12 cellular contexts compared by ENCODE assay signal in the genomic region with DNA sequence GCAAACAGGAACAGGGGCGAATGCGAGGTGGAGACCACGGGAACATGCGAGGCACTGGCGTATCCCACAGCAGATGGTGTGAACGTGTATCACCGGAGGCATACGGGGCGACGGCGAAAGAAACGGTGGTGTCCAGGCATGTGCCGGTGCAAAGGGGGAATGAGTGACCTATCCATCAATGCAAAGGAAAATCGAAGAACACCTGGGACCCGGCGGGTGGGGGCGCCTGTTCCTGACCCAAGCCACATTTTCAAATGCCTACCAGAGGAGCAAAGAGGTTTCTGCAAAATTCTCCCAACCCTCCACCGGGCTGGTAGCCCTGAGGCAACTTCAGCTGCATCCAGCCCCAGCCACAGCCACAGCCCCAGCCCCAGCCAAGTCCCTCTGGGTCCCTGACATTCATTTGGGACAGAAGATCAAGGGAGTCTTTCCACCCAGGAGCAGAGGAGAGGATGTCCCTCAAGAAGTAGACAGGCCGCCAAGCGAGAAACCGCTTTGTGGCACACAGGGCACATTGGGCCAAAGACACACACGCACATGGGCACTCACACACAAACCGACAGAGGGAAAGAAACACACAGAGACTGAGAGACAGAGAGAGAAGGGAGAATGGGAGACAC.
DNase-seq lines count a peak whose midpoint lies in the region; ATAC-seq, FAIRE-seq and TF ChIP-seq lines count a peak whose summit lies in the region.
"Had no signal": no experiment of that assay in that cellular context is flagged by ENCODE, and none has a peak within 500 bp of the region (broad histone marks: within the 10 kb centered on the region; RNA-seq: fewer than 3 reads in every experiment).

No MANE protein-coding gene starts in this region.

- peak; percentile 10; the same call in 1 of the 2 replicates for ATAC-seq in Panc1

- no TSS peak for BruUV-seq in Panc1 (replicated peaks; lab: Mats Ljungman, UMichigan)

- H3K4me3 Mint-ChIP-seq in activated CD4-positive, alpha-beta T cell treated with anti-CD3 and anti-CD28 coated beads, Interleukin-2, amount 10 ng/mL, durations not matched to agents 24 days and 14 days: peak overlapping the region; percentile 61
- H3K4me3 Mint-ChIP-seq in glutamatergic neuron (ENCODE audit: unreplicated experiment): peak overlapping the region; percentile 97

- H3K9ac ChIP-seq in skeletal muscle tissue (ENCODE audit: low read depth in 1 of 3, low read length in 3 of 3): peak overlapping the region; percentile 10 to 70 (median 23)

- H3K27ac ChIP-seq in Panc1 (ENCODE audit: low read length) (no peak overlapping the region), skeletal muscle tissue (ENCODE audit: low read depth, low read length) (no peak overlapping the region), small intestine (ENCODE audit: low read depth in 1 of 2, low read length in 1 of 2) (no peak overlapping the region)
- H3K27ac ChIP-seq: cardiac muscle cell, skin epidermis had no signal

- H3K27me3 ChIP-seq in Panc1 (ENCODE audit: control insufficient read depth, insufficient read depth, low read length): no peaks in the 10 kb centered on the region
- peaks cover 0 to 4% (median 4%) of the 10 kb centered on the region in 3 donors for H3K27me3 ChIP-seq in skeletal muscle tissue (ENCODE audit: control insufficient read depth in 3 of 3, insufficient read depth in 3 of 3, low read length in 3 of 3)
- H3K27me3 ChIP-seq in small intestine (ENCODE audit: control insufficient read depth in 2 of 2, insufficient read depth in 2 of 2, low read length in 2 of 2): peaks cover 4 to 17% of the 10 kb centered on the region in 2 donors

- FAIRE-seq in small intestine (lab: Jason Lieb, UNC) (no peak), RCC 7860 (lab: Jason Lieb, UNC) (no peak)

- H3K4me1 ChIP-seq in Panc1 (ENCODE audit: control insufficient read depth, insufficient read depth, low read length): peaks cover 6% of the 10 kb centered on the region; the same call in 1 of the 2 replicates
- H3K4me1 ChIP-seq in skeletal muscle tissue (ENCODE audit: control insufficient read depth in 3 of 3, insufficient read depth in 3 of 3, low read length in 3 of 3): peaks cover 37 to 63% (median 59%) of the 10 kb centered on the region in 3 donors
- no peaks in the 10 kb centered on the region for H3K4me1 ChIP-seq in small intestine (ENCODE audit: control insufficient read depth in 2 of 2, insufficient read depth in 1 of 2, low read depth in 1 of 2, low read length in 1 of 2)

- peak overlapping the region; percentile 31 for H3K27ac Mint-ChIP-seq in activated CD4-positive, alpha-beta T cell treated with anti-CD3 and anti-CD28 coated beads, Interleukin-2, amount 10 ng/mL, durations not matched to agents 24 days and 14 days
- H3K27ac Mint-ChIP-seq in glutamatergic neuron (ENCODE audit: unreplicated experiment): no peak overlapping the region

- H3K9me3 Mint-ChIP-seq in activated CD4-positive, alpha-beta T cell treated with anti-CD3 and anti-CD28 coated beads, Interleukin-2, amount 10 ng/mL, durations not matched to agents 24 days and 14 days: no peaks in the 10 kb centered on the region
- peaks cover 38% of the 10 kb centered on the region for H3K9me3 Mint-ChIP-seq in glutamatergic neuron (ENCODE audit: unreplicated experiment)

- CTCF ChIA-PET in Panc1 (lab: Charles Lee): no interaction called here

- TF ChIP-seq CTCF in Panc1 (IDR thresholded peaks at IDR 0.05) (no peak), glutamatergic neuron (IDR thresholded peaks at IDR 0.05; ENCODE audit: partially characterized antibody, unreplicated experiment) (no peak)

- DNase-seq in activated CD4-positive, alpha-beta T cell treated with anti-CD3 and anti-CD28 coated beads, Interleukin-2, amount 10 ng/mL, durations not matched to agents 24 days and 14 days: peak; percentile 58
- no peak for DNase-seq in activated CD4-positive, alpha-beta T cell treated with anti-CD3 and anti-CD28 coated beads for 4 hours
- DNase-seq in Panc1 (ENCODE audit: low read depth, low spot score) (no peak), glutamatergic neuron (no peak), small intestine (no peak), NCI-H1417 treated with DMSO at 0.1 percent for 48 hours (lab: John Stamatoyannopoulos, UW) (no peak), RCC 7860 (ENCODE audit: low spot score) (no peak)
- DNase-seq: NCI-H2107, SIG-M5 had no signal

- POLR2A ChIA-PET in Panc1 (lab: Charles Lee): no interaction called here

- H3K4me3 ChIP-seq in Panc1 (ENCODE audit: low read depth in 2 of 2, low read length in 2 of 2): peak overlapping the region; percentile 47 to 61
- peak overlapping the region in 2 of 3 donors; percentile 61 to 73 for H3K4me3 ChIP-seq in skeletal muscle tissue (ENCODE audit: low read length in 3 of 3)
- H3K4me3 ChIP-seq in small intestine (ENCODE audit: low read depth in 1 of 2, low read length in 2 of 2): no peak overlapping the region

- H3K36me3 Mint-ChIP-seq in activated CD4-positive, alpha-beta T cell treated with anti-CD3 and anti-CD28 coated beads, Interleukin-2, amount 10 ng/mL, durations not matched to agents 24 days and 14 days (ENCODE audit: low read depth): peaks cover 1% of the 10 kb centered on the region
- peaks cover 25% of the 10 kb centered on the region for H3K36me3 Mint-ChIP-seq in glutamatergic neuron (ENCODE audit: unreplicated experiment)

- H3K36me3 ChIP-seq in Panc1 (ENCODE audit: control insufficient read depth, insufficient read depth, low read length) (no peaks in the 10 kb centered on the region), skeletal muscle tissue (ENCODE audit: control insufficient read depth in 3 of 3, insufficient read depth in 3 of 3, low read length in 3 of 3) (no peaks in the 10 kb centered on the region), small intestine (ENCODE audit: control insufficient read depth in 2 of 2, insufficient read depth in 2 of 2, low read length in 2 of 2) (no peaks in the 10 kb centered on the region)
- H3K36me3 ChIP-seq: cardiac muscle cell had no signal

- peaks cover 47% of the 10 kb centered on the region for H3K4me1 Mint-ChIP-seq in activated CD4-positive, alpha-beta T cell treated with anti-CD3 and anti-CD28 coated beads, Interleukin-2, amount 10 ng/mL, durations not matched to agents 24 days and 14 days
- H3K4me1 Mint-ChIP-seq in glutamatergic neuron (ENCODE audit: low read depth, unreplicated experiment): peaks cover 37% of the 10 kb centered on the region

- in situ Hi-C loops in Panc1 (cut with HindIII; ENCODE audit: low pct_unique_long_range_greater_than_20kb, low sequenced_read_pairs): no loop called here

- H3K27me3 Mint-ChIP-seq in activated CD4-positive, alpha-beta T cell treated with anti-CD3 and anti-CD28 coated beads, Interleukin-2, amount 10 ng/mL, durations not matched to agents 24 days and 14 days: peaks cover 76% of the 10 kb centered on the region
- H3K27me3 Mint-ChIP-seq in glutamatergic neuron (ENCODE audit: unreplicated experiment): peaks cover 53% of the 10 kb centered on the region

- H3K9me3 ChIP-seq in Panc1 (ENCODE audit: control insufficient read depth, insufficient read depth, low read depth, low read length): no peaks in the 10 kb centered on the region
- no peaks in the 10 kb centered on the region for H3K9me3 ChIP-seq in skeletal muscle tissue (ENCODE audit: control insufficient read depth in 3 of 3, low read length in 3 of 3)
- H3K9me3 ChIP-seq in small intestine (ENCODE audit: control insufficient read depth, low read depth): no peaks in the 10 kb centered on the region

- WGBS in small intestine, 3 donors: 50 to 56% (median 55%) methylated on average over 23 of the region's 23 CpGs

- intact Hi-C loops in activated CD4-positive, alpha-beta T cell treated with anti-CD3 and anti-CD28 coated beads, Interleukin-2, amount 10 ng/mL, durations not matched to agents 24 days and 14 days (cut with micrococcal nuclease): no loop called here
- intact Hi-C loops in Panc1 (cut with micrococcal nuclease; ENCODE audit: unreplicated experiment): no loop called here

Comparison
In these comparisons a context has a peak if more than half of its experiments do, and no peak if none do; other contexts are left out.
1. H3K4me3 ChIP-seq: peak in Panc1 (2 of 2) and skeletal muscle tissue (2 of 3); none in small intestine (0 of 2).